8 cellular contexts compared by ENCODE assay signal in the genomic region with DNA sequence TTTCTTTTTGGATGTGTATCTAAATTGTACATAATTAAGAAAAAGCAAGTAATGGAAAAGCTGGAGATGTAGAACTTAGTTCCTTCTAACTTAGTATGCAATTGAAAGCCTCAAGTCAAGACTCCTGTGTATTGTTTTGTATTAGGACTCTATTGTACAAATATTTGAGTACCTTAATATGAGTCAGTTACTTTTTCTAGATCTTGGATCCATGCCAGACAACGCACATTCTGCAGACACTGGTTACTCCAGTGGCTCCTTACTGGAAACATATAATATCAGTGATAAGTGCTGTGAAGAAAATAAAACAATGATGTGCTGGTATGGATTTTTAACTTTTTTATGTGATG. TPM values are rescaled to one million over a fixed set of nuclear protein-coding genes. Genes with fewer than 3 reads are reported as not detected.
A peak's percentile ranks its signal among the peaks of the same experiment; 100 is the strongest.
DNase-seq lines count a peak whose midpoint lies in the region; ATAC-seq and TF ChIP-seq lines count a peak whose summit lies in the region.

No MANE protein-coding gene starts in this region.

- H3K27ac ChIP-seq in muscle layer of duodenum (ENCODE audit: low read length): peak overlapping the region; percentile 90

- in situ Hi-C loops in HAP-1 (cut with MboI; ENCODE audit: low sequenced_read_pairs): loop anchor here (10.0 kb wide), 1 partner anchor 406 kb away; the partner anchor contains the start of gene DNAH7

- peaks cover 11% of the 10 kb centered on the region for H3K36me3 ChIP-seq in BE2C
- H3K36me3 ChIP-seq in HAP-1 (replicated peaks): no peaks in the 10 kb centered on the region
- H3K36me3 ChIP-seq in muscle layer of duodenum (ENCODE audit: control insufficient read depth in 1 of 2, insufficient read depth in 2 of 2, low read length in 2 of 2): no peaks in the 10 kb centered on the region

- no peak for ATAC-seq in GM21529 (IDR thresholded peaks at IDR 0.05; ENCODE audit: unreplicated experiment)
- ATAC-seq in HG03159 (IDR thresholded peaks at IDR 0.05; ENCODE audit: unreplicated experiment): no peak

- H3K9me3 ChIP-seq in BE2C (no peaks in the 10 kb centered on the region), HAP-1 (no peaks in the 10 kb centered on the region), muscle layer of duodenum (ENCODE audit: control insufficient read depth in 1 of 2, low read length in 2 of 2) (no peaks in the 10 kb centered on the region)

- no peak for TF ChIP-seq CTCF in BE2C (IDR thresholded peaks at IDR 0.05; ENCODE audit: low read depth, low read length)
- no peak for TF ChIP-seq CTCF in choroid plexus epithelial cell (conservative IDR thresholded peaks at IDR 0.05; ENCODE audit: low read depth, low read length)

- H3K4me1 ChIP-seq in BE2C: peaks cover 7% of the 10 kb centered on the region
- H3K4me1 ChIP-seq in HAP-1: peaks cover 17% of the 10 kb centered on the region
- H3K4me1 ChIP-seq in muscle layer of duodenum (ENCODE audit: control insufficient read depth in 1 of 2, insufficient read depth in 2 of 2, low read length in 2 of 2): peaks cover 18 to 24% of the 10 kb centered on the region in 2 donors

- DNase-seq in BE2C (peak; percentile 42), HAP-1 (ENCODE audit: low spot score in 2 of 2) (peak; percentile 36 to 43), RPMI8226 (peak; percentile 86), choroid plexus epithelial cell (ENCODE audit: low read depth) (peak; percentile 90), midbrain (lab: John Stamatoyannopoulos, UW) (no peak)

- peak overlapping the region; percentile 83 for H3K4me3 ChIP-seq in BE2C (ENCODE audit: low read depth, low read length)
- peak overlapping the region; percentile 91 for H3K4me3 ChIP-seq in HAP-1
- peak overlapping the region; percentile 94 for H3K4me3 ChIP-seq in choroid plexus epithelial cell (ENCODE audit: low read depth, low read length)
- H3K4me3 ChIP-seq in muscle layer of duodenum (ENCODE audit: low read depth in 1 of 2, low read length in 2 of 2): peak overlapping the region; percentile 74 to 87

- H3K27me3 ChIP-seq in BE2C: no peaks in the 10 kb centered on the region
- no peaks in the 10 kb centered on the region for H3K27me3 ChIP-seq in HAP-1 (ENCODE audit: low read depth)
- no peaks in the 10 kb centered on the region for H3K27me3 ChIP-seq in muscle layer of duodenum (ENCODE audit: low read depth, low read length)

RNA-seq across cellular contexts. Expression of gene SLC39A10, which starts 1.5 kb away (rescaled TPM):
- polyA plus RNA-seq in BE2C (2012; ENCODE audit: insufficient read depth, insufficient read length, low read depth): 27.7 TPM
